In the genomic region with DNA sequence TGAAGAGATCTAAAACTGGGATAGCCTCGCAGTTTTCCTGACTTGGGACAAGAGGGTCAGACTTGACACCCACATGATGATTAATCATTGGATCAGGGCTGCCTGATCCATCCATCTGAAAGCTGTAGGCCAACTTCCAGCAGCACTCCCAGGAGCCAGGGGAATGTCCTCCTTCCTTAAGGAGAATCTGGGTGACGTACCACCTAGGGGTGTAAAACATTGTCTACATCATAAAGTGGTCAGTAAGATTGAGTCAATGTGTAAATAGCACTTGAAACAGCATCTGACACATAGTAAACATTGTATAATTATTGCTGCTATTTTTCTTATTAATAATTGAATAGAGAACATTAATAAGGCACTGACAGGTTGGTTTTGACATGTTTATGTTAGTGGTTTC, we compare ENCODE assay signal across 23 cellular contexts.
DNase-seq lines count a peak whose midpoint lies in the region; ATAC-seq, FAIRE-seq and TF ChIP-seq lines count a peak whose summit lies in the region.
"Had no signal": no experiment of that assay in that cellular context is flagged by ENCODE, and none has a peak within 500 bp of the region (broad histone marks: within the 10 kb centered on the region; RNA-seq: fewer than 3 reads in every experiment).

No MANE protein-coding gene starts in this region.

- TF ChIP-seq CTCF in H9 (conservative IDR thresholded peaks at IDR 0.05) (no peak), bronchial epithelial cell (IDR thresholded peaks at IDR 0.05; ENCODE audit: insufficient read depth, low read length, severe bottlenecking) (no peak)

- no peak overlapping the region for H3K56ac ChIP-seq in H9 (ENCODE audit: insufficient read length, low read depth, low read length)

- H2AFZ ChIP-seq in H9 (ENCODE audit: low read length) = no peak overlapping the region
- no peak overlapping the region for H2AFZ ChIP-seq in trophoblast cell (ENCODE audit: insufficient read depth, low read length, poor library complexity)

- ATAC-seq in GM18520 (IDR thresholded peaks at IDR 0.05; ENCODE audit: unreplicated experiment) = no peak
- ATAC-seq: A549; CD8-positive, alpha-beta T cell had no signal

- H3K27me3 ChIP-seq in H9 (ENCODE audit: insufficient read depth, low read length) (no peaks in the 10 kb centered on the region), bronchial epithelial cell (ENCODE audit: control insufficient read depth, insufficient read depth, low read length) (no peaks in the 10 kb centered on the region), trophoblast cell (ENCODE audit: insufficient read depth, low read length) (no peaks in the 10 kb centered on the region)
- H3K27me3 ChIP-seq: BLaER1 treated with 17β-estradiol and CSF1 and Interleukin-3, amounts not matched to agents 10 nM and 100 nM had no signal

- H4K5ac ChIP-seq in H9 (ENCODE audit: insufficient read length, low read depth, low read length) = no peak overlapping the region

- H3K4ac ChIP-seq in H9 (ENCODE audit: low read depth, low read length) = no peak overlapping the region
- H3K4ac ChIP-seq in trophoblast cell (ENCODE audit: low read depth, low read length) = no peak overlapping the region

- H2BK15ac ChIP-seq in H9 (ENCODE audit: low read depth, low read length) = no peak overlapping the region

- H3K79me1 ChIP-seq in H9 (ENCODE audit: insufficient read depth, low read depth, low read length, poor library complexity, severe bottlenecking) = no peaks in the 10 kb centered on the region
- H3K79me1 ChIP-seq in trophoblast cell (ENCODE audit: low read length) = no peaks in the 10 kb centered on the region

- H3K4me3 ChIP-seq in bronchial epithelial cell (ENCODE audit: low read depth, low read length) (no peak overlapping the region), trophoblast cell (ENCODE audit: low read depth, low read length) (no peak overlapping the region)
- H3K4me3 ChIP-seq: A549; BLaER1 treated with 17β-estradiol and CSF1 and Interleukin-3, amounts not matched to agents 10 nM and 100 nM had no signal

- H3K27me3 Mint-ChIP-seq in H9 (ENCODE audit: low read depth) = no peaks in the 10 kb centered on the region
- H3K27me3 Mint-ChIP-seq: B cell; CD4-positive, alpha-beta T cell had no signal

- H3K4me1 ChIP-seq in H9 (ENCODE audit: insufficient read depth, low read length) = no peaks in the 10 kb centered on the region
- peaks cover 0 to under 1% of the 10 kb centered on the region in 2 experiments for H3K4me1 ChIP-seq in trophoblast cell (ENCODE audit: control insufficient read depth in 1 of 2, insufficient read depth in 2 of 2, low read length in 2 of 2)
- H3K4me1 ChIP-seq: A549; BLaER1 treated with 17β-estradiol and CSF1 and Interleukin-3, amounts not matched to agents 10 nM and 100 nM had no signal

- H3K27ac ChIP-seq in H9 (ENCODE audit: insufficient read length, low read depth, low read length) = no peak overlapping the region
- H3K27ac ChIP-seq in trophoblast cell (ENCODE audit: low read depth, low read length) = no peak overlapping the region
- H3K27ac ChIP-seq: 22Rv1; A549; BLaER1 treated with 17β-estradiol and CSF1 and Interleukin-3, amounts not matched to agents 10 nM and 100 nM; C4-2B had no signal

- no peak overlapping the region for H3K18ac ChIP-seq in H9 (ENCODE audit: insufficient read length, low read depth, low read length)
- no peak overlapping the region for H3K18ac ChIP-seq in trophoblast cell (ENCODE audit: low read length)

- no peak overlapping the region for H2BK5ac ChIP-seq in H9 (ENCODE audit: insufficient read length, low read length)
- H2BK5ac ChIP-seq in trophoblast cell (ENCODE audit: low read depth, low read length, poor library complexity) = no peak overlapping the region

- no peak overlapping the region for H4K12ac ChIP-seq in trophoblast cell (ENCODE audit: low read depth, low read length)

- no peaks in the 10 kb centered on the region for H4K20me1 ChIP-seq in H9 (ENCODE audit: control insufficient read depth, insufficient read depth, insufficient read length)
- H4K20me1 ChIP-seq: BLaER1 treated with 17β-estradiol and CSF1 and Interleukin-3, amounts not matched to agents 10 nM and 100 nM had no signal

- H4K8ac ChIP-seq in H9 (replicated peaks; ENCODE audit: insufficient read length, low read depth, low read length) (no peak overlapping the region), trophoblast cell (ENCODE audit: low read depth, low read length) (no peak overlapping the region)

- H2BK120ac ChIP-seq in H9 (ENCODE audit: low read depth, low read length, poor library complexity, severe bottlenecking) = no peak overlapping the region
- H2BK120ac ChIP-seq in trophoblast cell (ENCODE audit: insufficient read depth, low read length, poor library complexity) = no peak overlapping the region

- no peaks in the 10 kb centered on the region for H3K23me2 ChIP-seq in H9 (ENCODE audit: insufficient read length, low read depth, low read length, poor library complexity, severe bottlenecking)

- H3K23ac ChIP-seq in H9 (ENCODE audit: insufficient read length, low read depth, low read length) = no peak overlapping the region
- H3K23ac ChIP-seq in trophoblast cell (ENCODE audit: low read length) = no peak overlapping the region

- H3K14ac ChIP-seq in H9 (ENCODE audit: insufficient read depth, low read length) = no peak overlapping the region
- no peak overlapping the region for H3K14ac ChIP-seq in trophoblast cell (ENCODE audit: low read length)

- no peaks in the 10 kb centered on the region for H3K9me3 Mint-ChIP-seq in H9

- no CpG with 5 or more reads among the region's 2 CpGs for WGBS in H9 (ENCODE audit: extremely low coverage, insufficient read length, low lambda C conversion rate)
- no CpG with 5 or more reads among the region's 2 CpGs for WGBS in trophoblast cell (ENCODE audit: extremely low coverage, insufficient coverage, insufficient read length)

- no peak overlapping the region for H3K4me2 ChIP-seq in H9 (ENCODE audit: insufficient read depth, insufficient read length, low read length)
- no peak overlapping the region for H3K4me2 ChIP-seq in trophoblast cell (ENCODE audit: low read length)
- H3K4me2 ChIP-seq: A549; BLaER1 treated with 17β-estradiol and CSF1 and Interleukin-3, amounts not matched to agents 10 nM and 100 nM had no signal

- no peak overlapping the region for H3T11ph ChIP-seq in H9 (ENCODE audit: low read length)

- no peaks in the 10 kb centered on the region for H3K79me2 ChIP-seq in H9 (ENCODE audit: insufficient read depth, low read length)
- no peaks in the 10 kb centered on the region for H3K79me2 ChIP-seq in trophoblast cell (ENCODE audit: control insufficient read depth, insufficient read depth, low read length, poor library complexity)

- H2BK20ac ChIP-seq in H9 (ENCODE audit: low read depth, low read length, poor library complexity, severe bottlenecking) = no peak overlapping the region

- no peak overlapping the region for H2BK12ac ChIP-seq in H9 (ENCODE audit: insufficient read length, low read depth, low read length)
- peak overlapping the region; percentile 73 for H2BK12ac ChIP-seq in trophoblast cell (ENCODE audit: low read length)

- intact Hi-C loops in posterior cingulate gyrus (cut with DNase I) = no loop called here

- DNase-seq in NCI-H446 treated with DMSO at 0.1 percent for 48 hours (lab: John Stamatoyannopoulos, UW) (peak; percentile 33), NCI-H446 (lab: John Stamatoyannopoulos, UW) (no peak), H9 (no peak), bronchial epithelial cell (ENCODE audit: low read depth) (peak; percentile 83), trophoblast cell (no peak), frontal cortex (ENCODE audit: low spot score in 2 of 2) (no peak), posterior cingulate gyrus (no peak)
- DNase-seq: AML-193; Caco-2; Calu3; CD4-positive, alpha-beta T cell; CD8-positive, alpha-beta T cell; DMS79 treated with DMSO at 0.1 percent for 48 hours; GF-D8 had no signal

- no peak overlapping the region for H3K4me3 Mint-ChIP-seq in H9
- H3K4me3 Mint-ChIP-seq: B cell; CD4-positive, alpha-beta T cell; CD8-positive, alpha-beta T cell had no signal

- H3K36me3 ChIP-seq in bronchial epithelial cell (ENCODE audit: control insufficient read depth, insufficient read depth, low read length) = no peaks in the 10 kb centered on the region
- no peaks in the 10 kb centered on the region for H3K36me3 ChIP-seq in trophoblast cell (ENCODE audit: control insufficient read depth in 1 of 2, insufficient read depth in 2 of 2, low read length in 2 of 2)
- H3K36me3 ChIP-seq: BLaER1 treated with 17β-estradiol and CSF1 and Interleukin-3, amounts not matched to agents 10 nM and 100 nM had no signal

- H3K9ac ChIP-seq in H9 (ENCODE audit: extremely low read depth, insufficient read length, low read length) (no peak overlapping the region), trophoblast cell (ENCODE audit: low read length) (no peak overlapping the region)
- H3K9ac ChIP-seq: BLaER1 treated with 17β-estradiol and CSF1 and Interleukin-3, amounts not matched to agents 10 nM and 100 nM had no signal

- no peak overlapping the region for H3K27ac Mint-ChIP-seq in H9
- H3K27ac Mint-ChIP-seq: B cell; CD4-positive, alpha-beta T cell; CD8-positive, alpha-beta T cell had no signal

- FAIRE-seq in bronchial epithelial cell (lab: Jason Lieb, UNC) = no peak
- no peak for FAIRE-seq in frontal cortex (lab: Jason Lieb, UNC)
- FAIRE-seq: A549, D721Med, G401.6, GM12891 had no signal

- H2AK5ac ChIP-seq in H9 (ENCODE audit: insufficient read length, low read length) (no peak overlapping the region), trophoblast cell (ENCODE audit: low read length) (no peak overlapping the region)

- H4K91ac ChIP-seq in H9 (ENCODE audit: insufficient read length, low read depth, low read length) (peak overlapping the region; percentile 45), trophoblast cell (ENCODE audit: low read depth, low read length) (no peak overlapping the region)

- H3K4me1 Mint-ChIP-seq in H9 = peaks cover 0 to 4% of the 10 kb centered on the region in 2 experiments; a peak in 2 of 4 replicates
- H3K4me1 Mint-ChIP-seq: B cell had no signal

- no peaks in the 10 kb centered on the region for H3K36me3 Mint-ChIP-seq in H9 (ENCODE audit: insufficient read depth in 1 of 3, low read depth in 3 of 3)
- H3K36me3 Mint-ChIP-seq: CD8-positive, alpha-beta T cell had no signal

- H3K9me3 ChIP-seq in H9 (ENCODE audit: control insufficient read depth, low read depth, low read length) = no peaks in the 10 kb centered on the region
- no peaks in the 10 kb centered on the region for H3K9me3 ChIP-seq in trophoblast cell (ENCODE audit: insufficient read depth, low read depth, low read length)
- H3K9me3 ChIP-seq: A549; BLaER1 treated with 17β-estradiol and CSF1 and Interleukin-3, amounts not matched to agents 10 nM and 100 nM had no signal

Comparison
In these comparisons a context has a peak if more than half of its experiments do, and no peak if none do; other contexts are left out.
1. DNase-seq: peak in NCI-H446 treated with DMSO at 0.1 percent for 48 hours (single experiment) and bronchial epithelial cell (single experiment); none in NCI-H446 (0 of 2), H9 (single experiment), trophoblast cell (0 of 2), frontal cortex (0 of 2) and posterior cingulate gyrus (0 of 10).